Comparison of ENCODE assay signal across 18 cellular contexts in genomic region chr1:11373029-11373964, GRCh38.
"Had no signal": no experiment of that assay in that cellular context is flagged by ENCODE, and none has a peak within 500 bp of the region (broad histone marks: within the 10 kb centered on the region; RNA-seq: fewer than 3 reads in every experiment).

No MANE protein-coding gene starts in this region.

- H3K4me1 Mint-ChIP-seq: mesothelial cell of epicardium had no signal

- DNase-seq: activated CD4-positive, alpha-beta memory T cell treated with anti-CD3 and anti-CD28 coated beads for 36 hours; activated naive CD4-positive, alpha-beta T cell treated with anti-CD3 and anti-CD28 coated beads, Interleukin-2, amount 50 U/mL, for 16 hours; activated T-cell treated with anti-CD3 and anti-CD28 coated beads, Interleukin-2, amount 50 U/mL, for 1 hour; amygdala; caudate nucleus; foreskin melanocyte; hypothalamus; occipital lobe; retina; stimulated activated CD8-positive, alpha-beta memory T cell treated with anti-CD3 and anti-CD28 coated beads, Interleukin-4, amount 100 ng/mL, for 48 hours; T-helper 17 cell; transverse colon; WERI-Rb-1 had no signal

- H3K27me3 ChIP-seq: transverse colon had no signal

- H3K27me3 Mint-ChIP-seq: activated CD4-positive, alpha-beta memory T cell treated with anti-CD3 and anti-CD28 coated beads for 36 hours; stimulated activated naive CD8-positive, alpha-beta T cell treated with anti-CD3 and anti-CD28 coated beads, Interleukin-15, Interleukin-2, amounts not matched to agents 100 ng/mL and 50 ng/mL, for 24 hours had no signal

- H3K9me3 Mint-ChIP-seq: activated CD4-positive, alpha-beta memory T cell treated with anti-CD3 and anti-CD28 coated beads for 36 hours; mesothelial cell of epicardium; stimulated activated naive CD8-positive, alpha-beta T cell treated with anti-CD3 and anti-CD28 coated beads, Interleukin-15, Interleukin-2, amounts not matched to agents 100 ng/mL and 50 ng/mL, for 24 hours had no signal

- H3K4me3 ChIP-seq: lung, transverse colon had no signal

- H3K27ac ChIP-seq: transverse colon had no signal

- H3K36me3 ChIP-seq: transverse colon, WERI-Rb-1 had no signal

- H3K4me1 ChIP-seq: transverse colon had no signal

- H3K4me3 Mint-ChIP-seq: activated CD4-positive, alpha-beta memory T cell treated with anti-CD3 and anti-CD28 coated beads for 36 hours; mesothelial cell of epicardium; nephron; stimulated activated naive CD8-positive, alpha-beta T cell treated with anti-CD3 and anti-CD28 coated beads, Interleukin-15, Interleukin-2, amounts not matched to agents 100 ng/mL and 50 ng/mL, for 24 hours; T-helper 17 cell had no signal

- H3K36me3 Mint-ChIP-seq: activated CD4-positive, alpha-beta memory T cell treated with anti-CD3 and anti-CD28 coated beads for 36 hours; mesothelial cell of epicardium had no signal

- H3K9me3 ChIP-seq: transverse colon had no signal

- H3K27ac Mint-ChIP-seq: activated CD4-positive, alpha-beta memory T cell treated with anti-CD3 and anti-CD28 coated beads for 36 hours; stimulated activated naive CD8-positive, alpha-beta T cell treated with anti-CD3 and anti-CD28 coated beads, Interleukin-15, Interleukin-2, amounts not matched to agents 100 ng/mL and 50 ng/mL, for 24 hours; T-helper 17 cell had no signal

- ATAC-seq: left lobe of liver, T-helper 17 cell had no signal
